In the genomic region with DNA sequence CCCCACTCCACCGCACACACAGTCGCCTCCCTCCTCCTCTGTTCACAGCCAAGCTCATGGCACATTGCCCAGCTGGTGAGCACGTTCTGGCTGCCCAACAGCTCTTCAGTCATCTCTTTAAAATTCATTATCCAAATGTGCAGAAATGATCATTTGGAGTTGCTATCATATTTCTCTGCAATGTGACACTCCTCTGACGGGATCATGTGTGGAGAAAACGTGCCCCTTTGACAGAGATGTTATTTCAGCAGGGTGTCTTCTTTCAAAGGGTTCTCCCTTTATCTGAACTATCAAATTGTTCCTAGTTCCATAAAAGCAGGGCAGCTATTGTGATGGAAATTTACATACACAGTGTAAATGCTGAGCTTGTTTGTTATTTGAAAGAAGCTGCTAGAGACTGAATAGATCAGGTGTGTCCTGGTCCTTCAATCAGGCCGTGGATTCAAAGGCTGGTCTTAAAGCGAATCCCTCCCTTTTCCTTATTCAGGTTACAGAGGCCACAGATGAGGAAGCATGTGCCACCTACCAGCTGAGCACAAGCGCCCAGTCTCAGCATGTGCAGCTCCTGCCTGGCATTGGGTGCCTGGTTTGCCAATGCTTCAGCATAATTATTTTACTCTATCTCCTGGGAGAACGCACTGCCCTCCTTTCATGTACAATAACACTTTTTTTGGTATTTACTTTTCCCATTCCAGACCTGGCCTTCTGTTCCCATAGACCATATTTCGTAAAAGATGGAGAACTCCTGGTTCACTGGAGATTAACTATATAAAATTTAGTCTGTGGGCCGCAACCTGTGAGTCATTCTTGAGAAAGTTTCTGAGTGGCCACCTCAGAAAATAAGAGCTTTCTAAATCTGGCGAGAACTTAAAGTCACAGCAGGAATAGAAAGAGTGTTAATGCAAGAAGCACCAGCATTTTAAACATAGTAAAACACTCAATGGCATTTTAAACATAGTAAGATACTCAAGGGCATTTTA, we compare ENCODE assay signal across 1 cellular context.
TF ChIP-seq lines count a peak whose summit lies in the region.

No MANE protein-coding gene starts in this region.

TF ChIP-seq in HEK293, 187 proteins besides CTCF, POLR2A, EP300 and RAD21 (continued from another document):
- TF ChIP-seq, protein P1, sequence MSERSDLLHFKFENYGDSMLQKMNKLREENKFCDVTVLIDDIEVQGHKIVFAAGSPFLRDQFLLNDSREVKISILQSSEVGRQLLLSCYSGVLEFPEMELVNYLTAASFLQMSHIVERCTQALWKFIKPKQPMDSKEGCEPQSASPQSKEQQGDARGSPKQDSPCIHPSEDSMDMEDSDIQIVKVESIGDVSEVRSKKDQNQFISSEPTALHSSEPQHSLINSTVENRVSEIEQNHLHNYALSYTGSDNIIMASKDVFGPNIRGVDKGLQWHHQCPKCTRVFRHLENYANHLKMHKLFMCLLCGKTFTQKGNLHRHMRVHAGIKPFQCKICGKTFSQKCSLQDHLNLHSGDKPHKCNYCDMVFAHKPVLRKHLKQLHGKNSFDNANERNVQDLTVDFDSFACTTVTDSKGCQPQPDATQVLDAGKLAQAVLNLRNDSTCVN (tag by site-specific recombination; optimal IDR thresholded peaks at IDR 0.05): peak; percentile 15
- TF ChIP-seq, protein P2, sequence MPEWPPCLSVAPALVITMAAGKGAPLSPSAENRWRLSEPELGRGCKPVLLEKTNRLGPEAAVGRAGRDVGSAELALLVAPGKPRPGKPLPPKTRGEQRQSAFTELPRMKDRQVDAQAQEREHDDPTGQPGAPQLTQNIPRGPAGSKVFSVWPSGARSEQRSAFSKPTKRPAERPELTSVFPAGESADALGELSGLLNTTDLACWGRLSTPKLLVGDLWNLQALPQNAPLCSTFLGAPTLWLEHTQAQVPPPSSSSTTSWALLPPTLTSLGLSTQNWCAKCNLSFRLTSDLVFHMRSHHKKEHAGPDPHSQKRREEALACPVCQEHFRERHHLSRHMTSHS (tag by site-specific recombination; IDR thresholded peaks at IDR 0.05): no peak
- no peak for TF ChIP-seq ZSCAN16 (tag by site-specific recombination; IDR thresholded peaks at IDR 0.05)
- TF ChIP-seq, protein P3, sequence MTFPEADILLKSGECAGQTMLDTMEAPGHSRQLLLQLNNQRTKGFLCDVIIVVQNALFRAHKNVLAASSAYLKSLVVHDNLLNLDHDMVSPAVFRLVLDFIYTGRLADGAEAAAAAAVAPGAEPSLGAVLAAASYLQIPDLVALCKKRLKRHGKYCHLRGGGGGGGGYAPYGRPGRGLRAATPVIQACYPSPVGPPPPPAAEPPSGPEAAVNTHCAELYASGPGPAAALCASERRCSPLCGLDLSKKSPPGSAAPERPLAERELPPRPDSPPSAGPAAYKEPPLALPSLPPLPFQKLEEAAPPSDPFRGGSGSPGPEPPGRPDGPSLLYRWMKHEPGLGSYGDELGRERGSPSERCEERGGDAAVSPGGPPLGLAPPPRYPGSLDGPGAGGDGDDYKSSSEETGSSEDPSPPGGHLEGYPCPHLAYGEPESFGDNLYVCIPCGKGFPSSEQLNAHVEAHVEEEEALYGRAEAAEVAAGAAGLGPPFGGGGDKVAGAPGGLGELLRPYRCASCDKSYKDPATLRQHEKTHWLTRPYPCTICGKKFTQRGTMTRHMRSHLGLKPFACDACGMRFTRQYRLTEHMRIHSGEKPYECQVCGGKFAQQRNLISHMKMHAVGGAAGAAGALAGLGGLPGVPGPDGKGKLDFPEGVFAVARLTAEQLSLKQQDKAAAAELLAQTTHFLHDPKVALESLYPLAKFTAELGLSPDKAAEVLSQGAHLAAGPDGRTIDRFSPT (tag by site-specific recombination; IDR thresholded peaks at IDR 0.05): no peak
- TF ChIP-seq SCRT2 (tag by site-specific recombination; IDR thresholded peaks at IDR 0.05): no peak
- TF ChIP-seq ZNF10 (tag by site-specific recombination; IDR thresholded peaks at IDR 0.05): peak; percentile 50; the same call in 1 of the 2 replicates
- peak; percentile 96 for TF ChIP-seq ZNF366 (tag by site-specific recombination; conservative IDR thresholded peaks at IDR 0.05)
- no peak for TF ChIP-seq ZNF776 (tag by site-specific recombination; IDR thresholded peaks at IDR 0.05; ENCODE audit: borderline replicate concordance)
- no peak for TF ChIP-seq ZNF510 (tag by site-specific recombination; IDR thresholded peaks at IDR 0.05; ENCODE audit: insufficient replicate concordance)
- TF ChIP-seq ZNF624 (tag by site-specific recombination; IDR thresholded peaks at IDR 0.05): no peak
- no peak for TF ChIP-seq ZNF121 (tag by site-specific recombination; IDR thresholded peaks at IDR 0.05)
- no peak for TF ChIP-seq ZNF677 (tag by site-specific recombination; IDR thresholded peaks at IDR 0.05)
- TF ChIP-seq ZNF157 (tag by site-specific recombination; IDR thresholded peaks at IDR 0.05): no peak
